9 cellular contexts compared by ENCODE assay signal in the genomic region with DNA sequence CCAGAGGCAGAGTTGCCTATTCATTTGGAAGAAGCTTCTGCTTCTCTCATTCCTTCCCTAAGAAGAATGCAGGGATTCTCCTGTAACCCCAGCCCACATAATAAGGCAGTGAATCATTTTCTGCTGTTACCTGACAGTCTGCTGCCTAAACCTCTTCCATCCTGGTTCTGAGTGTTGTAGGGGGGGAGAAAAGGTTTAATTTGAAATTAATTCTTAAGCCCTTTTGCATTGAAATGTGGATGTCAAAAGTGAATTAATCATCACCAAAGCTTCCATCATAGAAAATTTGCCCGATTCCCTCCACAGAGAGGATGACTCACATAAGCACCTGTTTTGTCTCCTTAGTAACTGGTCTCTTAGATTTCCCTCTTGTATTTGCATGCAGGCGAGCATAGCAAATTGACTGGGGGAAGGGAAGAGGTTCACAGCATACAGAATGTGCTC.
DNase-seq lines count a peak whose midpoint lies in the region; ATAC-seq and TF ChIP-seq lines count a peak whose summit lies in the region.
"Had no signal": no experiment of that assay in that cellular context is flagged by ENCODE, and none has a peak within 500 bp of the region (broad histone marks: within the 10 kb centered on the region; RNA-seq: fewer than 3 reads in every experiment).

No MANE protein-coding gene starts in this region.

- H3K9me3 Mint-ChIP-seq in activated CD4-positive, alpha-beta memory T cell treated with anti-CD3 and anti-CD28 coated beads, Interleukin-2, amount 10 ng/mL, durations not matched to agents 7 days and 5 days: peaks cover 24% of the 10 kb centered on the region

- POLR2A ChIA-PET in activated CD4-positive, alpha-beta memory T cell treated with anti-CD3 and anti-CD28 coated beads, Interleukin-2, amount 10 ng/mL, durations not matched to agents 7 days and 5 days (lab: Charles Lee): no interaction called here

- no peak overlapping the region for H3K4me3 Mint-ChIP-seq in activated CD4-positive, alpha-beta memory T cell treated with anti-CD3 and anti-CD28 coated beads, Interleukin-2, amount 10 ng/mL, durations not matched to agents 7 days and 5 days

- DNase-seq in Ammon's horn (ENCODE audit: low spot score) (peak; percentile 51), NCI-H2227 (lab: John Stamatoyannopoulos, UW; ENCODE audit: unreplicated experiment) (peak; percentile 23), epithelial cell of esophagus (ENCODE audit: low read depth) (peak; percentile 55), C1 segment of cervical spinal cord (lab: John Stamatoyannopoulos, UW) (no peak), AML-193 (lab: John Stamatoyannopoulos, UW) (no peak)
- DNase-seq in activated CD4-positive, alpha-beta memory T cell treated with anti-CD3 and anti-CD28 coated beads, Interleukin-2, amount 10 ng/mL, durations not matched to agents 7 days and 5 days: no peak

- H3K27me3 Mint-ChIP-seq in activated CD4-positive, alpha-beta memory T cell treated with anti-CD3 and anti-CD28 coated beads, Interleukin-2, amount 10 ng/mL, durations not matched to agents 7 days and 5 days: no peaks in the 10 kb centered on the region

- CTCF ChIA-PET in activated CD4-positive, alpha-beta memory T cell treated with anti-CD3 and anti-CD28 coated beads, Interleukin-2, amount 10 ng/mL, durations not matched to agents 7 days and 5 days (lab: Charles Lee): no interaction called here

- peaks cover 15% of the 10 kb centered on the region for H3K36me3 Mint-ChIP-seq in activated CD4-positive, alpha-beta memory T cell treated with anti-CD3 and anti-CD28 coated beads, Interleukin-2, amount 10 ng/mL, durations not matched to agents 7 days and 5 days (ENCODE audit: low read depth)

- TF ChIP-seq CTCF in epithelial cell of esophagus (IDR thresholded peaks at IDR 0.05; ENCODE audit: insufficient read depth, low read depth, low read length, missing control alignments): no peak

- H3K4me1 Mint-ChIP-seq in activated CD4-positive, alpha-beta memory T cell treated with anti-CD3 and anti-CD28 coated beads, Interleukin-2, amount 10 ng/mL, durations not matched to agents 7 days and 5 days: peaks cover 22% of the 10 kb centered on the region

- H3K27ac Mint-ChIP-seq in activated CD4-positive, alpha-beta memory T cell treated with anti-CD3 and anti-CD28 coated beads, Interleukin-2, amount 10 ng/mL, durations not matched to agents 7 days and 5 days: no peak overlapping the region

- no peak overlapping the region for H3K4me3 ChIP-seq in epithelial cell of esophagus (ENCODE audit: low read length)
- H3K4me3 ChIP-seq: ascending aorta had no signal

- ATAC-seq in GM21576 (IDR thresholded peaks at IDR 0.05; ENCODE audit: unreplicated experiment) (peak; percentile 34), GM21447 (IDR thresholded peaks at IDR 0.05; ENCODE audit: unreplicated experiment) (no peak)

Comparison
In these comparisons a context has a peak if more than half of its experiments do, and no peak if none do; other contexts are left out.
1. DNase-seq: peak in Ammon's horn (single experiment), NCI-H2227 (single experiment) and epithelial cell of esophagus (single experiment); none in C1 segment of cervical spinal cord (0 of 14), activated CD4-positive, alpha-beta memory T cell treated with anti-CD3 and anti-CD28 coated beads, Interleukin-2, amount 10 ng/mL, durations not matched to agents 7 days and 5 days (single experiment) and AML-193 (0 of 2).